8 cellular contexts compared by ENCODE assay signal in the genomic region with DNA sequence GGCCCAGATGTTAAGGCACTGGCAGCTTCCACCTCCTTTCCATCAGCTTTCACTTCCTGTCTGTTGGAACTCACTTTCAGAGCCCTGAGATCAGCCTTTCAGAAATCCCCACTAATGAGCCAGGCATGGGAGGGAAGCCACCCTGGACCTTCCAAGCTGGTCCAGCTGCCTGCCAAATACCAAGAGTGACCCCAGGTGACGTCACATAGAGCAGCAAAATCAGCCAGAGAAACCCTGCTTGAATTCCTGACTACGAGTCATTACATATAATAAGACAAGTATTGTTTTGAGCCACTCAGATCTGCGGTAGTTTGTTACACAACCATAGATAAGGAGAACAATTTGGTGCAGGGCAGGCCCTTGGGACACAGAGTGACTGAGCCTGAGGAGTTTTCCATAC.
A peak's percentile ranks its signal among the peaks of the same experiment; 100 is the strongest.
DNase-seq lines count a peak whose midpoint lies in the region; ATAC-seq, FAIRE-seq and TF ChIP-seq lines count a peak whose summit lies in the region.
"Had no signal": no experiment of that assay in that cellular context is flagged by ENCODE, and none has a peak within 500 bp of the region (broad histone marks: within the 10 kb centered on the region; RNA-seq: fewer than 3 reads in every experiment).

No MANE protein-coding gene starts in this region.

- H3K4me1 Mint-ChIP-seq in naive thymus-derived CD4-positive, alpha-beta T cell, result no peaks in the 10 kb centered on the region

- H3K4me3 Mint-ChIP-seq in naive thymus-derived CD4-positive, alpha-beta T cell, result no peak overlapping the region

- ATAC-seq in thoracic aorta (ENCODE audit: insufficient number of reproducible peaks, low FRiP score, low read depth), result peak; percentile 87
- no peak for ATAC-seq in HG03280 (IDR thresholded peaks at IDR 0.05; ENCODE audit: unreplicated experiment)
- no peak for ATAC-seq in GM19395 (IDR thresholded peaks at IDR 0.05; ENCODE audit: unreplicated experiment)
- no peak for ATAC-seq in naive thymus-derived CD4-positive, alpha-beta T cell

- no peaks in the 10 kb centered on the region for H3K36me3 Mint-ChIP-seq in naive thymus-derived CD4-positive, alpha-beta T cell

- no peak for FAIRE-seq in HTR-8/SVneo (lab: Jason Lieb, UNC)
- FAIRE-seq in TTC549 (lab: Jason Lieb, UNC), result peak; percentile 97
- FAIRE-seq: endometrium had no signal

- no peaks in the 10 kb centered on the region for H3K9me3 ChIP-seq in thoracic aorta
- H3K9me3 ChIP-seq in naive thymus-derived CD4-positive, alpha-beta T cell (ENCODE audit: control insufficient read depth in 2 of 3, low read length in 3 of 3), result no peaks in the 10 kb centered on the region

- peaks cover 0 to 3% (median 0%) of the 10 kb centered on the region in 11 donors for H3K9me3 Mint-ChIP-seq in naive thymus-derived CD4-positive, alpha-beta T cell

- TF ChIP-seq CTCF in thoracic aorta (IDR thresholded peaks at IDR 0.05), result no peak

- H3K27me3 ChIP-seq in thoracic aorta (replicated peaks; ENCODE audit: insufficient read depth), result no peaks in the 10 kb centered on the region
- H3K27me3 ChIP-seq in naive thymus-derived CD4-positive, alpha-beta T cell (ENCODE audit: control insufficient read depth in 2 of 2, insufficient read depth in 2 of 2, low read length in 2 of 2), result no peaks in the 10 kb centered on the region

- H3K27ac Mint-ChIP-seq in naive thymus-derived CD4-positive, alpha-beta T cell, result no peak overlapping the region

- H3K36me3 ChIP-seq in thoracic aorta, result no peaks in the 10 kb centered on the region
- H3K36me3 ChIP-seq in naive thymus-derived CD4-positive, alpha-beta T cell (ENCODE audit: control insufficient read depth in 2 of 3, insufficient read depth in 3 of 3, low read length in 3 of 3), result no peaks in the 10 kb centered on the region

- H3K27ac ChIP-seq in thoracic aorta, result peak overlapping the region; percentile 63 to 66
- H3K27ac ChIP-seq in naive thymus-derived CD4-positive, alpha-beta T cell (ENCODE audit: low read depth, low read length), result no peak overlapping the region

- peak; percentile 59 for DNase-seq in HTR-8/SVneo (ENCODE audit: insufficient read length, low spot score)
- DNase-seq in hepatic stellate cell (ENCODE audit: low spot score), result peak; percentile 74
- DNase-seq in thoracic aorta (ENCODE audit: low spot score), result peak; percentile 54
- no peak for DNase-seq in naive thymus-derived CD4-positive, alpha-beta T cell

- H3K27me3 Mint-ChIP-seq in naive thymus-derived CD4-positive, alpha-beta T cell, result no peaks in the 10 kb centered on the region

- H3K4me1 ChIP-seq in thoracic aorta (ENCODE audit: control insufficient read depth in 1 of 2, low read depth in 2 of 2), result peaks cover 5 to 28% of the 10 kb centered on the region in 2 donors
- no peaks in the 10 kb centered on the region for H3K4me1 ChIP-seq in naive thymus-derived CD4-positive, alpha-beta T cell (ENCODE audit: control insufficient read depth in 2 of 2, insufficient read depth in 2 of 2, low read length in 2 of 2)

- H3K4me3 ChIP-seq in thoracic aorta, result peak overlapping the region; percentile 38
- H3K4me3 ChIP-seq in naive thymus-derived CD4-positive, alpha-beta T cell (ENCODE audit: low read length), result no peak overlapping the region

- CTCF ChIA-PET in naive thymus-derived CD4-positive, alpha-beta T cell (lab: Charles Lee), result no interaction called here

- POLR2A ChIA-PET in naive thymus-derived CD4-positive, alpha-beta T cell (lab: Charles Lee), result no interaction called here

- intact Hi-C loops in naive thymus-derived CD4-positive, alpha-beta T cell (cut with micrococcal nuclease), result no loop called here

Comparison
In these comparisons a context has a peak if more than half of its experiments do, and no peak if none do; other contexts are left out.
1. DNase-seq: peak in HTR-8/SVneo (single experiment), hepatic stellate cell (single experiment) and thoracic aorta (single experiment); none in naive thymus-derived CD4-positive, alpha-beta T cell (0 of 9).